25 cellular contexts compared by ENCODE assay signal in genomic region chr3:101892648-101893047, GRCh38. TPM values are rescaled to one million over a fixed set of nuclear protein-coding genes. Genes with fewer than 3 reads are reported as not detected.
DNase-seq lines count a peak whose midpoint lies in the region; ATAC-seq, FAIRE-seq and TF ChIP-seq lines count a peak whose summit lies in the region.
"Had no signal": no experiment of that assay in that cellular context is flagged by ENCODE, and none has a peak within 500 bp of the region (broad histone marks: within the 10 kb centered on the region; RNA-seq: fewer than 3 reads in every experiment).

No MANE protein-coding gene starts in this region.

- H3K79me2 ChIP-seq in HepG2 (ENCODE audit: insufficient read depth, low read length), result no peaks in the 10 kb centered on the region
- no peaks in the 10 kb centered on the region for H3K79me2 ChIP-seq in OCI-LY3 (ENCODE audit: low read length)

- DNase-seq in HepG2 (ENCODE audit: low spot score) (no peak), left lobe of liver (ENCODE audit: low spot score) (no peak), small intestine (peak; percentile 39), kidney glomerular epithelial cell (lab: John Stamatoyannopoulos, UW) (no peak), T-helper 9 cell (no peak), progenitor cell of endocrine pancreas (ENCODE audit: low spot score, unreplicated experiment) (no peak)
- DNase-seq: CD4-positive, CD25-positive, alpha-beta regulatory T cell; CD8-positive, alpha-beta T cell; DMS 273 treated with DMSO at 0.1 percent for 48 hours; DMS79; EL; GDM1; GM23248; H9 had no signal

- in situ Hi-C loops in HepG2 (cut with HindIII; ENCODE audit: extremely low pct_ligation_motif_present, low pct_unique_long_range_greater_than_20kb), result no loop called here

- no peak overlapping the region for H3K4me2 ChIP-seq in HepG2 (ENCODE audit: low read depth, low read length)
- H3K4me2 ChIP-seq in OCI-LY3 (ENCODE audit: low read length), result no peak overlapping the region
- H3K4me2 ChIP-seq: BLaER1 had no signal

- WGBS in liver, result 95% methylated on average over 1 of the region's 1 CpG
- 0% methylated on average over 1 of the region's 1 CpG for whole genome bisulfite sequencing in HepG2 (ENCODE audit: low lambda C conversion rate)
- 89 to 95% (median 93%) methylated on average over 1 of the region's 1 CpG for WGBS in small intestine, 3 donors

- H3K4me1 Mint-ChIP-seq in progenitor cell of endocrine pancreas (ENCODE audit: low read depth), result no peaks in the 10 kb centered on the region
- H3K4me1 Mint-ChIP-seq: H9 had no signal

- no peaks in the 10 kb centered on the region for H3K36me3 Mint-ChIP-seq in progenitor cell of endocrine pancreas (ENCODE audit: insufficient read depth)
- H3K36me3 Mint-ChIP-seq: CD4-positive, CD25-positive, alpha-beta regulatory T cell; CD8-positive, alpha-beta T cell had no signal

- TF ChIP-seq RAD21 in liver (IDR thresholded peaks at IDR 0.05), result peak in 1 of 2 donors; percentile 23
- TF ChIP-seq RAD21 in HepG2 (CRISPR knock-in tag; IDR thresholded peaks at IDR 0.05), result no peak

- H3K4me1 ChIP-seq in liver (ENCODE audit: control insufficient read depth in 4 of 4, insufficient read depth in 4 of 4, low read length in 3 of 4) (peaks cover 0 to 2% (median 1%) of the 10 kb centered on the region in 4 donors), HepG2 (ENCODE audit: insufficient read depth, low read length) (no peaks in the 10 kb centered on the region), OCI-LY3 (ENCODE audit: low read length) (peaks cover 33% of the 10 kb centered on the region), small intestine (ENCODE audit: control insufficient read depth in 2 of 2, insufficient read depth in 1 of 2, low read depth in 1 of 2, low read length in 1 of 2) (no peaks in the 10 kb centered on the region)

- H2AFZ ChIP-seq in HepG2 (ENCODE audit: low read length) (no peak overlapping the region), OCI-LY3 (ENCODE audit: low read depth, low read length) (0 out of 2 replicates have a peak overlapping the region, but pooled peaks have one; percentile 16)
- H2AFZ ChIP-seq: GM23248 had no signal

- no peaks in the 10 kb centered on the region for H3K27me3 Mint-ChIP-seq in progenitor cell of endocrine pancreas
- H3K27me3 Mint-ChIP-seq: B cell; CD4-positive, CD25-positive, alpha-beta regulatory T cell had no signal

- no peaks in the 10 kb centered on the region for H3K27me3 ChIP-seq in liver (ENCODE audit: control insufficient read depth in 4 of 4, insufficient read depth in 4 of 4, low read length in 3 of 4)
- H3K27me3 ChIP-seq in HepG2 (ENCODE audit: control insufficient read depth in 1 of 2, insufficient read depth in 2 of 2, low read length in 2 of 2), result no peaks in the 10 kb centered on the region
- no peaks in the 10 kb centered on the region for H3K27me3 ChIP-seq in OCI-LY3 (ENCODE audit: low read depth, low read length)
- no peaks in the 10 kb centered on the region for H3K27me3 ChIP-seq in small intestine (ENCODE audit: control insufficient read depth in 2 of 2, insufficient read depth in 2 of 2, low read length in 2 of 2)
- H3K27me3 ChIP-seq: BLaER1 had no signal

- FAIRE-seq in HepG2 (lab: Jason Lieb, UNC), result no peak
- no peak for FAIRE-seq in small intestine (lab: Jason Lieb, UNC)
- FAIRE-seq: A204.1, D721Med, GM12878, GM19239 had no signal

- ATAC-seq in HepG2 (no peak; the same call in 2 of the 3 replicates), left lobe of liver (peak; percentile 66)
- ATAC-seq: CD8-positive, alpha-beta T cell; GM12878; HCT116 had no signal

- H3K9me3 ChIP-seq in liver (ENCODE audit: control insufficient read depth in 4 of 4, low read length in 3 of 4) (no peaks in the 10 kb centered on the region), HepG2 (ENCODE audit: low read length) (no peaks in the 10 kb centered on the region), OCI-LY3 (ENCODE audit: insufficient read depth, low read length) (peaks cover 10% of the 10 kb centered on the region; the same call in 1 of the 2 replicates), small intestine (ENCODE audit: control insufficient read depth, low read depth) (no peaks in the 10 kb centered on the region)

- H3K36me3 ChIP-seq in liver (ENCODE audit: control insufficient read depth in 4 of 4, insufficient read depth in 3 of 4, low read depth in 1 of 4, low read length in 3 of 4) (no peaks in the 10 kb centered on the region), HepG2 (replicated peaks in 1 of 2; ENCODE audit: control insufficient read depth in 1 of 2, insufficient read depth in 2 of 2, low read length in 2 of 2) (no peaks in the 10 kb centered on the region), OCI-LY3 (replicated peaks; ENCODE audit: low read depth, low read length) (peaks cover 14% of the 10 kb centered on the region), small intestine (ENCODE audit: control insufficient read depth in 2 of 2, insufficient read depth in 2 of 2, low read length in 2 of 2) (no peaks in the 10 kb centered on the region)
- H3K36me3 ChIP-seq: BLaER1 had no signal

- BruUV-seq in HepG2 (replicated peaks; lab: Mats Ljungman, UMichigan), result no TSS peak

- no peak for TF ChIP-seq CTCF in liver (IDR thresholded peaks at IDR 0.05; ENCODE audit: low read depth, low read length, missing input control)
- TF ChIP-seq CTCF in HepG2 (CRISPR knock-in tag; IDR thresholded peaks at IDR 0.05), result no peak
- TF ChIP-seq CTCF in OCI-LY3 (IDR thresholded peaks at IDR 0.05; ENCODE audit: low read depth, low read length), result no peak
- TF ChIP-seq CTCF in progenitor cell of endocrine pancreas (IDR thresholded peaks at IDR 0.05; ENCODE audit: unreplicated experiment), result no peak

- no peak for TF ChIP-seq POLR2A in HepG2 (IDR thresholded peaks at IDR 0.05; ENCODE audit: insufficient read depth in 1 of 2, low read depth in 2 of 2, low read length in 2 of 2)

- no peak overlapping the region for H3K27ac ChIP-seq in liver (ENCODE audit: low read depth in 1 of 2, low read length in 2 of 2)
- H3K27ac ChIP-seq in HepG2 (ENCODE audit: extremely low read length, insufficient read depth, low read length), result no peak overlapping the region
- H3K27ac ChIP-seq in OCI-LY3 (ENCODE audit: low read length), result no peak overlapping the region
- H3K27ac ChIP-seq in small intestine (ENCODE audit: low read depth in 1 of 2, low read length in 1 of 2), result no peak overlapping the region
- H3K27ac ChIP-seq: 22Rv1, BLaER1, C4-2B, GM23248 had no signal

- CTCF ChIA-PET in HepG2 (lab: Yijun Ruan, JAX; ENCODE audit: low intra/inter-chr PET ratio, low total read pairs), result no interaction called here

- no peak overlapping the region for H3K4me3 Mint-ChIP-seq in progenitor cell of endocrine pancreas (ENCODE audit: low read depth)
- H3K4me3 Mint-ChIP-seq: B cell; CD4-positive, CD25-positive, alpha-beta regulatory T cell; CD8-positive, alpha-beta T cell; H9 had no signal

- no peak for TF ChIP-seq EP300 in HepG2 (IDR thresholded peaks at IDR 0.05; ENCODE audit: low read depth in 2 of 2, low read length in 2 of 2)
- TF ChIP-seq EP300 in HepG2 (CRISPR knock-in tag; IDR thresholded peaks at IDR 0.05; ENCODE audit: borderline replicate concordance), result no peak

- POLR2A ChIA-PET in HepG2 (lab: Yijun Ruan, JAX), result no interaction called here

- no peaks in the 10 kb centered on the region for H4K20me1 ChIP-seq in HepG2 (ENCODE audit: insufficient read depth, low read length)
- no peaks in the 10 kb centered on the region for H4K20me1 ChIP-seq in OCI-LY3 (ENCODE audit: insufficient read depth, low read length)
- H4K20me1 ChIP-seq: BLaER1 had no signal

- peaks cover 5% of the 10 kb centered on the region for H3K9me3 Mint-ChIP-seq in progenitor cell of endocrine pancreas (ENCODE audit: low read depth)
- H3K9me3 Mint-ChIP-seq: CD8-positive, alpha-beta T cell had no signal

- intact Hi-C loops in HepG2 (cut with micrococcal nuclease; ENCODE audit: unreplicated experiment), result no loop called here

- H3K9ac ChIP-seq in liver (ENCODE audit: low read depth in 1 of 2, low read length in 2 of 2), result no peak overlapping the region
- no peak overlapping the region for H3K9ac ChIP-seq in HepG2 (ENCODE audit: insufficient read depth, low read depth, low read length)
- no peak overlapping the region for H3K9ac ChIP-seq in OCI-LY3 (ENCODE audit: low read length)
- H3K9ac ChIP-seq: BLaER1, GM23248 had no signal

- H3K27ac Mint-ChIP-seq in progenitor cell of endocrine pancreas, result no peak overlapping the region
- H3K27ac Mint-ChIP-seq: B cell; CD8-positive, alpha-beta T cell; H9 had no signal

- H3K4me3 ChIP-seq in liver (ENCODE audit: low read depth in 1 of 3, low read length in 3 of 3) (no peak overlapping the region), HepG2 (replicated peaks in 1 of 3; ENCODE audit: insufficient read depth in 1 of 3, low read depth in 2 of 3, low read length in 3 of 3) (no peak overlapping the region), OCI-LY3 (ENCODE audit: low read length) (no peak overlapping the region), small intestine (ENCODE audit: low read depth in 1 of 2, low read length in 2 of 2) (no peak overlapping the region)
- H3K4me3 ChIP-seq: BLaER1, GM12878, GM23248 had no signal

RNA-seq across cellular contexts. Expression of gene NFKBIZ, which starts 43.3 kb away (rescaled TPM):
- total RNA-seq in liver (10 to 100 TPM; 13.8 to 78.8 TPM), HepG2 (2016; rRNA removed; fragmentation: Illumina TruSeq; extraction: Trizol) (5.5 and 25.9 TPM in 2 replicates), left lobe of liver (29.7 TPM), progenitor cell of endocrine pancreas (13.3 and 13.5 TPM in 2 replicates)
- polyA plus RNA-seq in liver (10 to 100 TPM in 1 of 2 donors, 1 to 10 TPM in 1; 4.8 to 33.7 TPM), HepG2 (2011; rRNA removed) (60.6 and 64.4 TPM in 2 replicates), small intestine (10 to 100 TPM; 10.3 to 27.1 (median 23.7) TPM)
- 2.7 and 3.1 TPM in 2 replicates for total RNA-seq in HepG2 (2016; cell fraction: cytosol; rRNA removed; fragmentation: Illumina TruSeq; extraction: Trizol; ENCODE audit: low read depth)
- 5.7 and 27.3 TPM in 2 replicates for total RNA-seq in HepG2 (2016; cell fraction: insoluble cytoplasmic fraction; rRNA removed; fragmentation: Illumina TruSeq; extraction: Trizol)
- 4.4 and 4.9 TPM in 2 replicates for total RNA-seq in HepG2 (2016; cell fraction: membrane; rRNA removed; fragmentation: Illumina TruSeq; extraction: Trizol)
- total RNA-seq in HepG2 (2016; cell fraction: nucleus; rRNA removed; fragmentation: Illumina TruSeq; extraction: Trizol), result 68.6 TPM in 2 replicates
- 15.1 and 18.0 TPM in 2 replicates for polyA plus RNA-seq in HepG2 (2011; cell fraction: cytosol; rRNA removed)
- polyA plus RNA-seq in HepG2 (2011; cell fraction: nucleus; rRNA removed), result 119 and 131 TPM in 2 replicates
- polyA plus RNA-seq in HepG2 (2012), result 6.7 and 12.3 TPM in 2 replicates
- 1.2 and 1.6 TPM in 2 replicates for polyA plus RNA-seq in HepG2 (2016; cell fraction: cytosol; fragmentation: Illumina TruSeq; extraction: Trizol; ENCODE audit: low read depth)
- 3.7 and 4.3 TPM in 2 replicates for polyA plus RNA-seq in HepG2 (2016; cell fraction: insoluble cytoplasmic fraction; fragmentation: Illumina TruSeq; extraction: Trizol; ENCODE audit: low read depth)
- polyA plus RNA-seq in HepG2 (2016; cell fraction: membrane; fragmentation: Illumina TruSeq; extraction: Trizol; ENCODE audit: low read depth), result 1.9 and 2.3 TPM in 2 replicates
- 93.3 and 117 TPM in 2 replicates for polyA plus RNA-seq in HepG2 (2016; cell fraction: nucleus; fragmentation: Illumina TruSeq; extraction: Trizol; ENCODE audit: insufficient read depth, low read depth)
- 12.8 and 49.4 TPM in 2 replicates for polyA minus RNA-seq in HepG2 (2011; rRNA and poly(A)+ RNA removed; ENCODE audit: low replicate concordance)
- polyA minus RNA-seq in HepG2 (2011; cell fraction: cytosol; rRNA and poly(A)+ RNA removed), result 11.4 and 16.5 TPM in 2 replicates
- 170 and 306 TPM in 2 replicates for polyA minus RNA-seq in HepG2 (2011; cell fraction: nucleus; rRNA and poly(A)+ RNA removed)
